ENCODE assay signal across 21 cellular contexts in the genomic region with DNA sequence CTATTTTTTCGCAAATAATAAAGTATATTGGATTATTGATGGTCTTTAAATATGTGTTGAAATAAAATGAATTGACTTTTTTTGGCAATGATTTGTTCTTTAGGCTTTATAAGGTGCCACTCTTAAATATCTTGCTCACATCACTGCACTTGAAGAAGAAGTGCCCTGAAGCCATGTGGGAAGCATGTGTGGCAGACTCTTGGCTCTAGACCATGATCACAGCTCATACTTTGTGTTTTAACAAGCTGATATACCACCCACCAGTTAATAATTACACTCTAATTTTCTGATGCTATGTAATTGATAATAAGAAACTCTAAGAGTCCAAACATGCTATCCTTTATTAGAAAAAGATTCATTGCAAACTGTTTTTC.
"Had no signal": no experiment of that assay in that cellular context is flagged by ENCODE, and none has a peak within 500 bp of the region (broad histone marks: within the 10 kb centered on the region; RNA-seq: fewer than 3 reads in every experiment).

No MANE protein-coding gene starts in this region.

- H3K36me3 ChIP-seq: colonic mucosa, gastroesophageal sphincter, heart right ventricle, pancreas, sigmoid colon, spleen, thoracic aorta, upper lobe of left lung had no signal

- H3K36me3 Mint-ChIP-seq: memory B cell; stimulated activated naive B cell treated with anti-CD40 and anti-IgM and Interleukin-4, amounts not matched to agents 10 μg/mL and 1 μg/mL and 100 μg/mL, for 72 hours had no signal

- H3K4me1 Mint-ChIP-seq: central memory CD8-positive, alpha-beta T cell had no signal

- H3K4me3 Mint-ChIP-seq: activated B cell treated with CpG ODN at 0.5 μM for 24 hours; activated CD8-positive, alpha-beta T cell treated with anti-CD3 and anti-CD28 coated beads for 36 hours; activated naive CD4-positive, alpha-beta T cell treated with anti-CD3 and anti-CD28 coated beads for 36 hours; central memory CD8-positive, alpha-beta T cell; memory B cell; naive thymus-derived CD4-positive, alpha-beta T cell; stimulated activated naive B cell treated with anti-CD40 and anti-IgM and Interleukin-4, amounts not matched to agents 10 μg/mL and 1 μg/mL and 100 μg/mL, for 72 hours; T-helper 2 cell treated with Interferon-gamma antibody and Interleukin-4, amounts not matched to agents 5 μg/mL and 100 μg/mL, for 36 hours had no signal

- H3K9me3 Mint-ChIP-seq: activated B cell treated with CpG ODN at 0.5 μM for 24 hours; activated CD8-positive, alpha-beta T cell treated with anti-CD3 and anti-CD28 coated beads for 36 hours; activated naive CD4-positive, alpha-beta T cell treated with anti-CD3 and anti-CD28 coated beads for 36 hours; central memory CD8-positive, alpha-beta T cell; memory B cell; T-helper 2 cell treated with Interferon-gamma antibody and Interleukin-4, amounts not matched to agents 5 μg/mL and 100 μg/mL, for 36 hours had no signal

- H3K27me3 ChIP-seq: colonic mucosa, gastroesophageal sphincter, heart right ventricle, pancreas, sigmoid colon, spleen, upper lobe of left lung had no signal

- H3K27me3 Mint-ChIP-seq: activated B cell treated with CpG ODN at 0.5 μM for 24 hours; activated CD8-positive, alpha-beta T cell treated with anti-CD3 and anti-CD28 coated beads for 36 hours; central memory CD8-positive, alpha-beta T cell; memory B cell; naive thymus-derived CD4-positive, alpha-beta T cell; stimulated activated naive B cell treated with anti-CD40 and anti-IgM and Interleukin-4, amounts not matched to agents 10 μg/mL and 1 μg/mL and 100 μg/mL, for 72 hours had no signal

- H3K27ac ChIP-seq: colonic mucosa, gastroesophageal sphincter, heart right ventricle, pancreas, sigmoid colon, spleen, thoracic aorta, upper lobe of left lung had no signal

- ATAC-seq: gastroesophageal sphincter; heart right ventricle; left ventricle myocardium superior; naive thymus-derived CD4-positive, alpha-beta T cell; pancreas; stimulated activated naive B cell treated with anti-CD40 and anti-IgM and Interleukin-4, amounts not matched to agents 10 μg/mL and 1 μg/mL and 100 μg/mL, for 72 hours had no signal

- H3K4me1 ChIP-seq: colonic mucosa, gastroesophageal sphincter, pancreas had no signal

- H3K4me3 ChIP-seq: colonic mucosa, gastroesophageal sphincter, heart right ventricle, pancreas, sigmoid colon, spleen, thoracic aorta, upper lobe of left lung had no signal

- H3K9me3 ChIP-seq: colonic mucosa, gastroesophageal sphincter, heart right ventricle, pancreas, sigmoid colon, spleen, thoracic aorta, upper lobe of left lung had no signal

- DNase-seq: activated B cell treated with CpG ODN at 0.5 μM for 24 hours; activated T-cell treated with anti-CD3 and anti-CD28 coated beads, Interleukin-2, amount 50 U/mL, for 1 hour; aorta; colonic mucosa; heart right ventricle; left ventricle myocardium superior; naive thymus-derived CD4-positive, alpha-beta T cell; pancreas; sigmoid colon; spleen; stimulated activated CD4-positive, alpha-beta T cell treated with anti-CD3 and anti-CD28 coated beads, Interleukin-4, amount 100 ng/mL, for 4 hours; stimulated activated naive B cell treated with anti-CD40 and anti-IgM and Interleukin-4, amounts not matched to agents 10 μg/mL and 1 μg/mL and 100 μg/mL, for 72 hours; upper lobe of left lung had no signal

- H3K27ac Mint-ChIP-seq: activated B cell treated with CpG ODN at 0.5 μM for 24 hours; activated CD8-positive, alpha-beta T cell treated with anti-CD3 and anti-CD28 coated beads for 36 hours; activated naive CD4-positive, alpha-beta T cell treated with anti-CD3 and anti-CD28 coated beads for 36 hours; activated T-helper 2 cell treated with anti-CD3 and anti-CD28 coated beads, Interferon-gamma antibody, Interleukin-2, Interleukin-4, amounts not matched to agents 10 μg/mL and 5 μg/mL and 100 μg/mL, durations not matched to agents 14 hours and 24 hours and 36 hours; memory B cell; naive thymus-derived CD4-positive, alpha-beta T cell; stimulated activated naive B cell treated with anti-CD40 and anti-IgM and Interleukin-4, amounts not matched to agents 10 μg/mL and 1 μg/mL and 100 μg/mL, for 72 hours; T-helper 2 cell treated with Interferon-gamma antibody and Interleukin-4, amounts not matched to agents 5 μg/mL and 100 μg/mL, for 36 hours had no signal
